12 cellular contexts compared by ENCODE assay signal in the genomic region with DNA sequence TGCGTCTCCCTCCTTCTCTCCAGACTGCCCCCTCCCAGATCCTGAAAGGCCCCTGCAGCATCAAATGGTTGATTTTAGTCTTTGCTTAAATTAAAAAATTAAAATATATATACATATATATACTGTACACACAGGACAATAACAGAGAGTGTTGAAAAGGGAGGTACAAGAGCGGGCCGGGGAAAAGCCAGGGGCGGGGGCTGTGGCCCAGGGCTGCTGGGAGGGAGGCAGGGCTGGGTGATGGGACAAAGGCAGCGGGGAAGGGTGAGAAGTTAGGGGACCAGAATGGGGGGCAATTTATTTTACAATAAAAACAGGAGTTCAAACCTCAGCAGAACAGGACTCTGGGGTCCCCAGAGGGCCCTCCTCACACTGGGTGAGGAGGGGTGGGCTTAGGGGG. TPM values are rescaled to one million over a fixed set of nuclear protein-coding genes. Genes with fewer than 3 reads are reported as not detected.
"Had no signal": no experiment of that assay in that cellular context is flagged by ENCODE, and none has a peak within 500 bp of the region (broad histone marks: within the 10 kb centered on the region; RNA-seq: fewer than 3 reads in every experiment).

No MANE protein-coding gene starts in this region.

- H3K4me3 ChIP-seq: colonic mucosa, pancreas had no signal

- DNase-seq: colonic mucosa; retina; stimulated activated CD4-positive, alpha-beta T cell treated with anti-CD3 and anti-CD28 coated beads, Interleukin-15, amount 100 ng/mL, for 24 hours; stimulated activated CD4-positive, alpha-beta T cell treated with anti-CD3 and anti-CD28 coated beads, Interleukin-4, amount 100 ng/mL, for 24 hours; stimulated activated naive CD8-positive, alpha-beta T cell treated with anti-CD3 and anti-CD28 coated beads, Interleukin-15, amount 100 ng/mL, for 72 hours had no signal

- H3K36me3 Mint-ChIP-seq: activated naive CD4-positive, alpha-beta T cell treated with anti-CD3 and anti-CD28 coated beads, Interleukin-2, amount 50 U/mL, for 24 hours had no signal

- H3K27ac Mint-ChIP-seq: activated naive CD4-positive, alpha-beta T cell treated with anti-CD3 and anti-CD28 coated beads, Interleukin-2, amount 50 U/mL, for 24 hours; stimulated activated naive CD8-positive, alpha-beta T cell treated with anti-CD3 and anti-CD28 coated beads, Interleukin-15, amount 100 ng/mL, for 72 hours had no signal

- H3K4me1 ChIP-seq: colonic mucosa, pancreas had no signal

- H3K27ac ChIP-seq: colonic mucosa had no signal

- H3K9me3 Mint-ChIP-seq: activated naive CD4-positive, alpha-beta T cell treated with anti-CD3 and anti-CD28 coated beads, Interleukin-2, amount 50 U/mL, for 24 hours; neural crest cell; stimulated activated naive CD8-positive, alpha-beta T cell treated with anti-CD3 and anti-CD28 coated beads, Interleukin-15, amount 100 ng/mL, for 72 hours had no signal

- H3K9me3 ChIP-seq: colonic mucosa, pancreas had no signal

- H3K27me3 ChIP-seq: colonic mucosa, pancreas had no signal

- H3K4me3 Mint-ChIP-seq: activated naive CD4-positive, alpha-beta T cell treated with anti-CD3 and anti-CD28 coated beads, Interleukin-2, amount 50 U/mL, for 24 hours; neural crest cell; stimulated activated naive CD8-positive, alpha-beta T cell treated with anti-CD3 and anti-CD28 coated beads, Interleukin-15, amount 100 ng/mL, for 72 hours had no signal

- H3K27me3 Mint-ChIP-seq: activated naive CD4-positive, alpha-beta T cell treated with anti-CD3 and anti-CD28 coated beads, Interleukin-2, amount 50 U/mL, for 24 hours; stimulated activated naive CD8-positive, alpha-beta T cell treated with anti-CD3 and anti-CD28 coated beads, Interleukin-15, amount 100 ng/mL, for 72 hours had no signal

RNA-seq across cellular contexts. Expression of gene GPR37L1, which starts 11.3 kb away (rescaled TPM):
- total RNA-seq: bronchial epithelial cell; mesenteric fat pad; T-helper 2 cell treated with Interferon-gamma antibody and Interleukin-4, amounts not matched to agents 100 ng/mL and 5 ng/mL, for 36 hours had no signal

RNA-seq across cellular contexts. Expression of gene PTPN7, which starts 26.4 kb away (rescaled TPM):
- total RNA-seq: bronchial epithelial cell, neural crest cell had no signal

RNA-seq across cellular contexts. Expression of gene LGR6, which starts 59.6 kb away (rescaled TPM):
- total RNA-seq: bronchial epithelial cell, epithelial cell of proximal tubule had no signal
